Comparison of ENCODE assay signal across 8 cellular contexts in genomic region chr4:100093091-100093866, GRCh38.
DNase-seq lines count a peak whose midpoint lies in the region; ATAC-seq, FAIRE-seq and TF ChIP-seq lines count a peak whose summit lies in the region.

No MANE protein-coding gene starts in this region.

- CTCF ChIA-PET in mammary epithelial cell (lab: Charles Lee; ENCODE audit: low non-redundant PET): interaction anchor here (0.6 to 1.1 kb wide), 8 partner anchors 10 to 1027 kb away, joined by 3 to 16 read pairs (median 4); no protein-coding TSS in a partner anchor

- BruUV-seq in mammary epithelial cell (replicated peaks; lab: Mats Ljungman, UMichigan): no TSS peak

- H4K20me1 ChIP-seq in mammary epithelial cell (ENCODE audit: insufficient read depth, low read length): no peaks in the 10 kb centered on the region

- in situ Hi-C loops in mammary epithelial cell (cut with MboI; ENCODE audit: low sequenced_read_pairs in 2 of 2): no loop called here

- no peaks in the 10 kb centered on the region for H3K9me3 ChIP-seq in mammary epithelial cell (replicated peaks; ENCODE audit: insufficient read depth, low read length)

- no peaks in the 10 kb centered on the region for H3K36me3 ChIP-seq in mammary epithelial cell (ENCODE audit: insufficient read depth, low read length)

- peak; percentile 75 for DNase-seq in AG08396 (ENCODE audit: low spot score)
- DNase-seq in NCI-H2196 (lab: John Stamatoyannopoulos, UW; ENCODE audit: unreplicated experiment): peak; percentile 69
- DNase-seq in mammary epithelial cell: peak; percentile 88
- DNase-seq in stimulated activated CD4-positive, alpha-beta T cell treated with anti-CD3 and anti-CD28 coated beads, Interleukin-15, amount 100 ng/mL, for 48 hours (ENCODE audit: low read depth in 2 of 2): peak; percentile 82 to 84

- ATAC-seq in GM18907 (IDR thresholded peaks at IDR 0.05; ENCODE audit: unreplicated experiment): peak; percentile 96
- ATAC-seq in HG03139 (IDR thresholded peaks at IDR 0.05; ENCODE audit: unreplicated experiment): peak; percentile 77

- peak overlapping the region; percentile 67 for H2AFZ ChIP-seq in mammary epithelial cell (ENCODE audit: low read depth, low read length)

- WGBS in mammary epithelial cell (ENCODE audit: low coverage, missing lambda C conversion rate): 12% methylated on average over 7 of the region's 8 CpGs

- intact Hi-C loops in mammary epithelial cell (cut with micrococcal nuclease): loop anchor here (1.0 to 2.0 kb wide), 2 partner anchors 329 to 650 kb away; no protein-coding TSS in a partner anchor

- dilution Hi-C loops in mammary epithelial cell (cut with HindIII; ENCODE audit: low sequenced_read_pairs): no loop called here

- no peaks in the 10 kb centered on the region for H3K27me3 ChIP-seq in mammary epithelial cell (ENCODE audit: insufficient read depth, low read length)

- peak; percentile 97 for FAIRE-seq in islet of Langerhans (lab: Jason Lieb, UNC)

- H3K4me1 ChIP-seq in mammary epithelial cell (ENCODE audit: insufficient read depth, low read length): peaks cover 4% of the 10 kb centered on the region

- H3K27ac ChIP-seq in mammary epithelial cell (ENCODE audit: insufficient read depth, low read depth, low read length): peak overlapping the region; percentile 64

- no peaks in the 10 kb centered on the region for H3K79me2 ChIP-seq in mammary epithelial cell (ENCODE audit: insufficient read depth, low read length)

- H3K9ac ChIP-seq in mammary epithelial cell (ENCODE audit: insufficient read depth, low read length): peak overlapping the region; percentile 15

- H3K4me2 ChIP-seq in mammary epithelial cell (ENCODE audit: insufficient read depth, low read depth, low read length): no peak overlapping the region

- TF ChIP-seq CTCF in WI38 (IDR thresholded peaks at IDR 0.05; ENCODE audit: low read depth, low read length) (peak; percentile 89), mammary epithelial cell (conservative IDR thresholded peaks at IDR 0.05 in 1 of 2, IDR thresholded peaks at IDR 0.05 in 1 of 2; ENCODE audit: extremely low read depth in 1 of 2, insufficient read depth in 1 of 2, low read depth in 1 of 2, low read length in 2 of 2) (peak; percentile 72 to 85)

- H3K4me3 ChIP-seq in WI38 (ENCODE audit: low read depth, low read length) (no peak overlapping the region), mammary epithelial cell (replicated peaks in 1 of 3; ENCODE audit: insufficient read depth in 1 of 3, low read depth in 2 of 3, low read length in 3 of 3) (no peak overlapping the region)
